In genomic region chr21:26185021-26185420, GRCh38 we compare ENCODE assay signal across 10 cellular contexts.
"Had no signal": no experiment of that assay in that cellular context is flagged by ENCODE, and none has a peak within 500 bp of the region (broad histone marks: within the 10 kb centered on the region; RNA-seq: fewer than 3 reads in every experiment).

No MANE protein-coding gene starts in this region.

- H3K4me1 ChIP-seq: HAP-1 had no signal

- H3K4me2 ChIP-seq: KMS-11 had no signal

- H3K4me3 ChIP-seq: GM23248, HAP-1 had no signal

- H3K9ac ChIP-seq: GM23248, KMS-11 had no signal

- H3K36me3 ChIP-seq: HAP-1 had no signal

- H2AFZ ChIP-seq: GM23248 had no signal

- H3K27ac ChIP-seq: GM23248, KMS-11 had no signal

- FAIRE-seq: HepG2 had no signal

- DNase-seq: GM23248, GOT3, H7, HFFc6, Karpas-422, KBM-7 had no signal

- H3K9me3 ChIP-seq: HAP-1 had no signal

- ATAC-seq: HCT116, HepG2 had no signal
